In genomic region chr6:108492131-108492766, GRCh38 we compare ENCODE assay signal across 7 cellular contexts.
DNase-seq lines count a peak whose midpoint lies in the region; ATAC-seq, FAIRE-seq and TF ChIP-seq lines count a peak whose summit lies in the region.

No MANE protein-coding gene starts in this region.

- TF ChIP-seq CTCF in SU-DHL-6 (IDR thresholded peaks at IDR 0.05; ENCODE audit: insufficient read depth, low read length, poor library complexity, severe bottlenecking) = peak; percentile 58

- ATAC-seq in GM19351 (IDR thresholded peaks at IDR 0.05; ENCODE audit: unreplicated experiment) = no peak

- no peak overlapping the region for H3K4me2 ChIP-seq in SU-DHL-6 (ENCODE audit: low read depth, low read length, poor library complexity, severe bottlenecking)

- H3K9me2 ChIP-seq in SU-DHL-6 (replicated peaks; ENCODE audit: insufficient read depth, low read length) = no peaks in the 10 kb centered on the region

- H3K9ac ChIP-seq in SU-DHL-6 (ENCODE audit: low read length) = no peak overlapping the region

- no peaks in the 10 kb centered on the region for H3K4me1 ChIP-seq in small intestine (ENCODE audit: control insufficient read depth in 2 of 2, insufficient read depth in 1 of 2, low read depth in 1 of 2, low read length in 1 of 2)

- no peaks in the 10 kb centered on the region for H3K79me2 ChIP-seq in SU-DHL-6 (ENCODE audit: insufficient read depth, low read length)

- H3K4me3 ChIP-seq in SU-DHL-6 (ENCODE audit: insufficient read depth, low read length, poor library complexity, severe bottlenecking) (no peak overlapping the region), small intestine (ENCODE audit: low read depth in 1 of 2, low read length in 2 of 2) (no peak overlapping the region)

- H3F3A ChIP-seq in SU-DHL-6 (ENCODE audit: insufficient read depth) = no peaks in the 10 kb centered on the region

- DNase-seq in GDM1 (lab: John Stamatoyannopoulos, UW) (peak; percentile 38), LHCN-M2 (ENCODE audit: low read depth) (peak; percentile 47), frontal cortex (ENCODE audit: low spot score in 2 of 2) (peak; percentile 8 to 25), small intestine (peak; percentile 65)
- DNase-seq in stimulated activated CD4-positive, alpha-beta T cell treated with anti-CD3 and anti-CD28 coated beads, Interleukin-12 subunit alpha, Interleukin-12 subunit beta, amount 100 ng/mL, for 4 hours = no peak

- H3K9me3 ChIP-seq in SU-DHL-6 (ENCODE audit: insufficient read depth, low read length) (no peaks in the 10 kb centered on the region), small intestine (ENCODE audit: control insufficient read depth, low read depth) (no peaks in the 10 kb centered on the region)

- no peaks in the 10 kb centered on the region for H3K27me3 ChIP-seq in SU-DHL-6 (ENCODE audit: low read length)
- no peaks in the 10 kb centered on the region for H3K27me3 ChIP-seq in small intestine (ENCODE audit: control insufficient read depth in 2 of 2, insufficient read depth in 2 of 2, low read length in 2 of 2)

- no peaks in the 10 kb centered on the region for H3K36me3 ChIP-seq in SU-DHL-6 (ENCODE audit: low read length)
- H3K36me3 ChIP-seq in small intestine (ENCODE audit: control insufficient read depth in 2 of 2, insufficient read depth in 2 of 2, low read length in 2 of 2) = no peaks in the 10 kb centered on the region

- H4K20me1 ChIP-seq in SU-DHL-6 (ENCODE audit: low read depth, low read length) = no peaks in the 10 kb centered on the region

- FAIRE-seq in frontal cortex (lab: Jason Lieb, UNC) (peak; percentile 88), small intestine (lab: Jason Lieb, UNC) (peak; percentile 86)

- H3K27ac ChIP-seq in SU-DHL-6 (ENCODE audit: low read depth, low read length) (no peak overlapping the region), small intestine (ENCODE audit: low read depth in 1 of 2, low read length in 1 of 2) (no peak overlapping the region)

- no peak overlapping the region for H2AFZ ChIP-seq in SU-DHL-6 (ENCODE audit: low read depth, low read length, severe bottlenecking)
